Comparison of ENCODE assay signal across 12 cellular contexts in genomic region chr3:71160800-71161546, GRCh38.
DNase-seq lines count a peak whose midpoint lies in the region; ATAC-seq, FAIRE-seq and TF ChIP-seq lines count a peak whose summit lies in the region.
"Had no signal": no experiment of that assay in that cellular context is flagged by ENCODE, and none has a peak within 500 bp of the region (broad histone marks: within the 10 kb centered on the region; RNA-seq: fewer than 3 reads in every experiment).

No MANE protein-coding gene starts in this region.

- H3K4me1 ChIP-seq in HepG2 (ENCODE audit: insufficient read depth, low read length) (peaks cover 55% of the 10 kb centered on the region), right lobe of liver (peaks cover 0 to 8% (median 2%) of the 10 kb centered on the region in 4 donors), RWPE2 (ENCODE audit: insufficient read depth, poor library complexity, severe bottlenecking) (no peaks in the 10 kb centered on the region), fibroblast of lung (ENCODE audit: control insufficient read depth, extremely low read depth, insufficient read depth, low read length) (peaks cover 2% of the 10 kb centered on the region)
- H3K4me1 ChIP-seq: BLaER1, colonic mucosa had no signal

- H3K9ac ChIP-seq in HepG2 (ENCODE audit: insufficient read depth, low read depth, low read length): no peak overlapping the region
- H3K9ac ChIP-seq in fibroblast of lung (ENCODE audit: insufficient read depth, low read length): no peak overlapping the region
- H3K9ac ChIP-seq: BLaER1 had no signal

- no peak for TF ChIP-seq CTCF in HepG2 (CRISPR knock-in tag; IDR thresholded peaks at IDR 0.05)
- no peak for TF ChIP-seq CTCF in right lobe of liver (IDR thresholded peaks at IDR 0.05)
- TF ChIP-seq CTCF in RWPE2 (IDR thresholded peaks at IDR 0.05; ENCODE audit: poor library complexity, severe bottlenecking): no peak
- TF ChIP-seq CTCF in fibroblast of lung (conservative IDR thresholded peaks at IDR 0.05 in 1 of 2, IDR thresholded peaks at IDR 0.05 in 1 of 2; ENCODE audit: low read depth in 1 of 2, low read length in 2 of 2): no peak

- no TSS peak for BruUV-seq in HepG2 (replicated peaks; lab: Mats Ljungman, UMichigan)

- H3K4me1 Mint-ChIP-seq in stimulated activated naive CD8-positive, alpha-beta T cell treated with anti-CD3 and anti-CD28 coated beads, Interleukin-15, Interleukin-2, amounts not matched to agents 100 ng/mL and 50 ng/mL, for 24 hours (ENCODE audit: low read depth): peaks cover 82% of the 10 kb centered on the region

- intact Hi-C loops in HepG2 (cut with micrococcal nuclease; ENCODE audit: unreplicated experiment) (no loop called here), right lobe of liver (cut with DNase I) (no loop called here)

- H3K79me2 ChIP-seq in HepG2 (ENCODE audit: insufficient read depth, low read length): no peaks in the 10 kb centered on the region
- no peaks in the 10 kb centered on the region for H3K79me2 ChIP-seq in fibroblast of lung (ENCODE audit: control insufficient read depth, insufficient read depth, low read length)

- CTCF ChIA-PET in HepG2 (lab: Yijun Ruan, JAX; ENCODE audit: low intra/inter-chr PET ratio, low total read pairs): no interaction called here

- H3K27me3 Mint-ChIP-seq in stimulated activated naive CD8-positive, alpha-beta T cell treated with anti-CD3 and anti-CD28 coated beads, Interleukin-15, Interleukin-2, amounts not matched to agents 100 ng/mL and 50 ng/mL, for 24 hours: no peaks in the 10 kb centered on the region

- DNase-seq in HepG2 (ENCODE audit: low spot score): no peak
- DNase-seq in right lobe of liver: no peak
- no peak for DNase-seq in RWPE2 (ENCODE audit: low spot score)
- DNase-seq in fibroblast of lung (ENCODE audit: low read depth in 2 of 2): peak; percentile 56 to 89
- no peak for DNase-seq in activated gamma-delta T cell (lab: John Stamatoyannopoulos, UW)
- DNase-seq in Kasumi-1 (lab: John Stamatoyannopoulos, UW): no peak
- DNase-seq in T-helper 1 cell: no peak
- DNase-seq: colonic mucosa, mucosa of descending colon, NCI-H345 had no signal

- H4K20me1 ChIP-seq in HepG2 (ENCODE audit: insufficient read depth, low read length) (no peaks in the 10 kb centered on the region), fibroblast of lung (ENCODE audit: control insufficient read depth, extremely low read depth, insufficient read depth, low read length) (no peaks in the 10 kb centered on the region)
- H4K20me1 ChIP-seq: BLaER1 had no signal

- peaks cover 1 to 10% of the 10 kb centered on the region in 2 experiments; a peak in 2 of 5 replicates for H3K36me3 ChIP-seq in HepG2 (replicated peaks in 1 of 2; ENCODE audit: control insufficient read depth in 1 of 2, insufficient read depth in 2 of 2, low read length in 2 of 2)
- H3K36me3 ChIP-seq in right lobe of liver: no peaks in the 10 kb centered on the region
- no peaks in the 10 kb centered on the region for H3K36me3 ChIP-seq in RWPE2 (ENCODE audit: low read depth)
- H3K36me3 ChIP-seq in fibroblast of lung (ENCODE audit: control insufficient read depth, insufficient read depth, low read length): no peaks in the 10 kb centered on the region
- H3K36me3 ChIP-seq: BLaER1, colonic mucosa had no signal

- no peaks in the 10 kb centered on the region for H3K9me3 Mint-ChIP-seq in stimulated activated naive CD8-positive, alpha-beta T cell treated with anti-CD3 and anti-CD28 coated beads, Interleukin-15, Interleukin-2, amounts not matched to agents 100 ng/mL and 50 ng/mL, for 24 hours

- peak overlapping the region; percentile 69 for H3K4me3 Mint-ChIP-seq in stimulated activated naive CD8-positive, alpha-beta T cell treated with anti-CD3 and anti-CD28 coated beads, Interleukin-15, Interleukin-2, amounts not matched to agents 100 ng/mL and 50 ng/mL, for 24 hours

- no peak for FAIRE-seq in HepG2 (lab: Jason Lieb, UNC)

- H3K27me3 ChIP-seq in HepG2 (ENCODE audit: control insufficient read depth in 1 of 2, insufficient read depth in 2 of 2, low read length in 2 of 2) (no peaks in the 10 kb centered on the region), right lobe of liver (no peaks in the 10 kb centered on the region), RWPE2 (ENCODE audit: insufficient read depth, poor library complexity, severe bottlenecking) (no peaks in the 10 kb centered on the region), fibroblast of lung (ENCODE audit: control insufficient read depth, insufficient read depth, low read length) (no peaks in the 10 kb centered on the region)
- H3K27me3 ChIP-seq: BLaER1, colonic mucosa had no signal

- TF ChIP-seq POLR2A in HepG2 (IDR thresholded peaks at IDR 0.05; ENCODE audit: insufficient read depth in 1 of 2, low read depth in 2 of 2, low read length in 2 of 2) (no peak), right lobe of liver (IDR thresholded peaks at IDR 0.05) (no peak)

- POLR2A ChIA-PET in HepG2 (lab: Yijun Ruan, JAX): interaction anchor here (0.9 kb wide), 1 partner anchor 8 kb away, joined by 3 read pairs; no protein-coding TSS in a partner anchor

- ATAC-seq in HepG2: no peak
- ATAC-seq in right lobe of liver: no peak
- peak; percentile 59; the same call in 2 of the 3 replicates for ATAC-seq in RWPE2 (ENCODE audit: low read depth)
- ATAC-seq: mucosa of descending colon had no signal

- TF ChIP-seq EP300 in HepG2 (IDR thresholded peaks at IDR 0.05; ENCODE audit: low read depth in 2 of 2, low read length in 2 of 2): no peak
- TF ChIP-seq EP300 in HepG2 (CRISPR knock-in tag; IDR thresholded peaks at IDR 0.05; ENCODE audit: borderline replicate concordance): no peak

- H3K4me3 ChIP-seq in HepG2 (replicated peaks in 1 of 3; ENCODE audit: insufficient read depth in 1 of 3, low read depth in 2 of 3, low read length in 3 of 3): no peak overlapping the region
- H3K4me3 ChIP-seq in right lobe of liver: no peak overlapping the region
- H3K4me3 ChIP-seq in RWPE2 (ENCODE audit: severe bottlenecking): no peak overlapping the region
- no peak overlapping the region for H3K4me3 ChIP-seq in fibroblast of lung (replicated peaks in 1 of 4; ENCODE audit: control extremely low read depth in 1 of 4, insufficient read depth in 1 of 4, low read depth in 3 of 4, low read length in 4 of 4)
- H3K4me3 ChIP-seq: BLaER1, colonic mucosa, mucosa of descending colon had no signal

- H3K36me3 Mint-ChIP-seq in stimulated activated naive CD8-positive, alpha-beta T cell treated with anti-CD3 and anti-CD28 coated beads, Interleukin-15, Interleukin-2, amounts not matched to agents 100 ng/mL and 50 ng/mL, for 24 hours (ENCODE audit: low read depth): peaks cover 65% of the 10 kb centered on the region

- in situ Hi-C loops in HepG2 (cut with HindIII; ENCODE audit: extremely low pct_ligation_motif_present, low pct_unique_long_range_greater_than_20kb): no loop called here

- peak overlapping the region; percentile 97 for H3K27ac Mint-ChIP-seq in stimulated activated naive CD8-positive, alpha-beta T cell treated with anti-CD3 and anti-CD28 coated beads, Interleukin-15, Interleukin-2, amounts not matched to agents 100 ng/mL and 50 ng/mL, for 24 hours

- H2AFZ ChIP-seq in HepG2 (ENCODE audit: low read length) (no peak overlapping the region), fibroblast of lung (ENCODE audit: low read length) (no peak overlapping the region)

- H3K9me3 ChIP-seq in HepG2 (ENCODE audit: low read length): 0 out of 2 replicates have a peak, but pooled peaks cover 7% of the 10 kb centered on the region
- no peaks in the 10 kb centered on the region for H3K9me3 ChIP-seq in right lobe of liver
- no peaks in the 10 kb centered on the region for H3K9me3 ChIP-seq in RWPE2 (ENCODE audit: severe bottlenecking)
- H3K9me3 ChIP-seq in fibroblast of lung (ENCODE audit: control insufficient read depth, insufficient read depth, low read depth, low read length): no peaks in the 10 kb centered on the region
- H3K9me3 ChIP-seq: colonic mucosa, mucosa of descending colon had no signal

- WGBS in HepG2 (ENCODE audit: low lambda C conversion rate): 98% methylated on average over 7 of the region's 7 CpGs
- 95% methylated on average over 5 of the region's 7 CpGs for WGBS in right lobe of liver (ENCODE audit: insufficient coverage, low coverage, low lambda C conversion rate, missing lambda C conversion rate)

- no peak overlapping the region for H3K27ac ChIP-seq in HepG2 (ENCODE audit: extremely low read length, insufficient read depth, low read length)
- no peak overlapping the region for H3K27ac ChIP-seq in right lobe of liver
- no peak overlapping the region for H3K27ac ChIP-seq in RWPE2 (ENCODE audit: poor library complexity, severe bottlenecking)
- no peak overlapping the region for H3K27ac ChIP-seq in fibroblast of lung (ENCODE audit: insufficient read depth, low read length)
- H3K27ac ChIP-seq: BLaER1, colonic mucosa had no signal

- no peak for TF ChIP-seq RAD21 in HepG2 (CRISPR knock-in tag; IDR thresholded peaks at IDR 0.05)

- no peak overlapping the region for H3K4me2 ChIP-seq in HepG2 (ENCODE audit: low read depth, low read length)
- no peak overlapping the region for H3K4me2 ChIP-seq in fibroblast of lung (ENCODE audit: extremely low read depth, insufficient read depth, low read length)
- H3K4me2 ChIP-seq: BLaER1 had no signal

TF ChIP-seq in HepG2, 621 proteins besides CTCF, POLR2A, EP300 and RAD21:
- TF ChIP-seq ZNF331 (CRISPR knock-in tag; IDR thresholded peaks at IDR 0.05) (peak; percentile 99), SPEN (CRISPR knock-in tag; IDR thresholded peaks at IDR 0.05; ENCODE audit: low read depth) (no peak)

Comparison
In these comparisons a context has a peak if more than half of its experiments do, and no peak if none do; other contexts are left out.
1. DNase-seq: peak in fibroblast of lung (2 of 2); none in HepG2 (single experiment), right lobe of liver (0 of 3), RWPE2 (single experiment), activated gamma-delta T cell (single experiment), Kasumi-1 (0 of 2) and T-helper 1 cell (0 of 5).